In the genomic region with DNA sequence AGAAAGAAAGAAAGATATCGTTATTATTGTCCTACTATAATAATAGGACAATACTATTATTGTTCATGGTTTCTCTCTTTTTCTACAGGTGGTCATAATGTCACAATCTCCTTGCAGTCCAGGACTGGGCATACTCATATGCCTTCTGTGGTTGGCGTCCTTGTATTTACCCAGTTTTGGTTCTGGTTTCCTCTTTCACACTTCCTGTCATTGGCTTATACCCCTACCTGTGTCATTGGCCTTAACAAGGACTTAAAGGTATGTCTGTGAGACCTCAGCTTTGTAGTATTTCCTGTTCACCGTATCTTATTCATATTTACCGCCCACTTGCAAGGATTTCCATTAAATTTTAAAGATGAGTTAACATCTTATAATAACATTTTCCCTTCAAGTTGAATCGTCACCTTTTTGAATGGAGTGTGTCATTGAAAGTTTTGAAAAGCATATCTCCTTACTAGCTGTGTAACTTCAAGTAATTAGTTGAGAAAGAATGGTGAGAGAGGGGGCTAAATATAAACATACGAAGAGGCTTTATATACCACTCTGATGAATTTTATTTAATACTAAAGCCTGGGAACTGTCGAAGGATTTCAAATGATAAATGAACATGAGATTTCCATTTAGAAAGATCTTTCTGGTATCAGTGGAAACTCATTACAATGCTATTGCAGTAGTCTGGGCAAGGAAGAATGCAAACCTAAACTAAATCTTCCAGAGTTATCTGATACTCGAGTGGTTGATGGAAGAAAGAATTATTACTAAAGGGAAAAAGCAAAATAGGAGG, we compare ENCODE assay signal across 10 cellular contexts. TPM values are rescaled to one million over a fixed set of nuclear protein-coding genes. Genes with fewer than 3 reads are reported as not detected.
DNase-seq lines count a peak whose midpoint lies in the region; ATAC-seq and TF ChIP-seq lines count a peak whose summit lies in the region.
"Had no signal": no experiment of that assay in that cellular context is flagged by ENCODE, and none has a peak within 500 bp of the region (broad histone marks: within the 10 kb centered on the region; RNA-seq: fewer than 3 reads in every experiment).

No MANE protein-coding gene starts in this region.

- POLR2A ChIA-PET in SK-N-SH (lab: Yijun Ruan, JAX), result no interaction called here

- peak overlapping the region; percentile 63 for H3K4me2 ChIP-seq in SK-N-SH
- H3K4me2 ChIP-seq in hepatocyte, result no peak overlapping the region

- peak; percentile 67 for ATAC-seq in activated CD8-positive, alpha-beta memory T cell treated with anti-CD3 and anti-CD28 coated beads, Interleukin-2, amount 10 ng/mL, durations not matched to agents 7 days and 5 days
- no peak for ATAC-seq in HG03342 (IDR thresholded peaks at IDR 0.05; ENCODE audit: unreplicated experiment)
- ATAC-seq: naive thymus-derived CD4-positive, alpha-beta T cell had no signal

- TF ChIP-seq CTCF in SK-N-SH (IDR thresholded peaks at IDR 0.05) (no peak), hepatocyte (IDR thresholded peaks at IDR 0.05; ENCODE audit: poor library complexity) (no peak), thyroid gland (IDR thresholded peaks at IDR 0.05) (no peak)

- H3K36me3 Mint-ChIP-seq in activated CD8-positive, alpha-beta memory T cell treated with anti-CD3 and anti-CD28 coated beads, Interleukin-2, amount 10 ng/mL, durations not matched to agents 7 days and 5 days, result peaks cover 34% of the 10 kb centered on the region

- no peaks in the 10 kb centered on the region for H3K27me3 ChIP-seq in SK-N-SH (ENCODE audit: insufficient read depth)
- no peaks in the 10 kb centered on the region for H3K27me3 ChIP-seq in hepatocyte
- no peaks in the 10 kb centered on the region for H3K27me3 ChIP-seq in thyroid gland

- H3K9ac ChIP-seq in SK-N-SH, result peak overlapping the region; percentile 25; the same call in 1 of the 2 replicates

- CTCF ChIA-PET in activated CD8-positive, alpha-beta memory T cell treated with anti-CD3 and anti-CD28 coated beads, Interleukin-2, amount 10 ng/mL, durations not matched to agents 7 days and 5 days (lab: Charles Lee), result interaction anchor here (1.4 kb wide), 1 partner anchor 11 kb away, joined by 4 read pairs; no protein-coding TSS in a partner anchor
- CTCF ChIA-PET in SK-N-SH (lab: Yijun Ruan, JAX), result interaction anchor here (0.7 to 1.5 kb wide), 3 partner anchors 16 to 31 kb away, joined by 3 to 5 read pairs (median 3); no protein-coding TSS in a partner anchor

- TF ChIP-seq POLR2A in thyroid gland (IDR thresholded peaks at IDR 0.05), result no peak

- peaks cover 30% of the 10 kb centered on the region for H3F3A ChIP-seq in SK-N-SH (replicated peaks; ENCODE audit: insufficient read depth)

- 44% methylated on average over 8 of the region's 8 CpGs for WGBS in SK-N-SH (ENCODE audit: low lambda C conversion rate)
- WGBS in hepatocyte (ENCODE audit: low lambda C conversion rate, missing lambda C conversion rate), result 84% methylated on average over 8 of the region's 8 CpGs
- 82 to 88% methylated on average over 8 of the region's 8 CpGs for WGBS in thyroid gland, 2 donors

- H3K4me1 ChIP-seq in SK-N-SH (ENCODE audit: control insufficient read depth in 1 of 2, insufficient read depth in 2 of 2, low read depth in 1 of 2, low read length in 1 of 2), result peaks cover 6 to 21% of the 10 kb centered on the region in 2 experiments
- no peaks in the 10 kb centered on the region for H3K4me1 ChIP-seq in hepatocyte (ENCODE audit: insufficient read depth)
- H3K4me1 ChIP-seq in thyroid gland, result no peaks in the 10 kb centered on the region

- no peak overlapping the region for H3K4me3 ChIP-seq in SK-N-SH (ENCODE audit: low read depth in 2 of 2, low read length in 1 of 2)
- no peak overlapping the region for H3K4me3 ChIP-seq in hepatocyte
- no peak overlapping the region for H3K4me3 ChIP-seq in thyroid gland (replicated peaks in 1 of 3)

- H2AFZ ChIP-seq in SK-N-SH (ENCODE audit: low read depth), result no peak overlapping the region
- no peak overlapping the region for H2AFZ ChIP-seq in hepatocyte

- intact Hi-C loops in thyroid gland (cut with DNase I), result no loop called here

- no peak overlapping the region for H3K4me3 Mint-ChIP-seq in activated CD8-positive, alpha-beta memory T cell treated with anti-CD3 and anti-CD28 coated beads, Interleukin-2, amount 10 ng/mL, durations not matched to agents 7 days and 5 days
- H3K4me3 Mint-ChIP-seq: naive thymus-derived CD4-positive, alpha-beta T cell had no signal

- H3K27ac Mint-ChIP-seq in activated CD8-positive, alpha-beta memory T cell treated with anti-CD3 and anti-CD28 coated beads, Interleukin-2, amount 10 ng/mL, durations not matched to agents 7 days and 5 days, result peak overlapping the region; percentile 30

- peaks cover 19% of the 10 kb centered on the region for H3K4me1 Mint-ChIP-seq in activated CD8-positive, alpha-beta memory T cell treated with anti-CD3 and anti-CD28 coated beads, Interleukin-2, amount 10 ng/mL, durations not matched to agents 7 days and 5 days

- H3K79me2 ChIP-seq in SK-N-SH (ENCODE audit: insufficient read depth) (0 out of 2 replicates have a peak, but pooled peaks cover 4% of the 10 kb centered on the region), hepatocyte (no peaks in the 10 kb centered on the region)

- peak overlapping the region; percentile 65 to 98 for H3K27ac ChIP-seq in SK-N-SH (ENCODE audit: low read depth in 2 of 2, low read length in 1 of 2)
- H3K27ac ChIP-seq in hepatocyte, result peak overlapping the region; percentile 78
- peak overlapping the region in 2 of 3 donors; percentile 0 to 30 for H3K27ac ChIP-seq in thyroid gland

- no peak for TF ChIP-seq EP300 in SK-N-SH (IDR thresholded peaks at IDR 0.05; ENCODE audit: borderline replicate concordance in 1 of 2, low read depth in 1 of 2, low read length in 1 of 2)

- H3K9me3 ChIP-seq in SK-N-SH (no peaks in the 10 kb centered on the region), hepatocyte (ENCODE audit: low read depth) (no peaks in the 10 kb centered on the region), thyroid gland (no peaks in the 10 kb centered on the region)

- H3K9me2 ChIP-seq in SK-N-SH (no peaks in the 10 kb centered on the region), hepatocyte (replicated peaks; ENCODE audit: insufficient read depth) (no peaks in the 10 kb centered on the region)

- DNase-seq in activated CD8-positive, alpha-beta memory T cell treated with anti-CD3 and anti-CD28 coated beads, Interleukin-2, amount 10 ng/mL, durations not matched to agents 7 days and 5 days, result no peak
- no peak for DNase-seq in activated CD8-positive, alpha-beta memory T cell treated with anti-CD3 and anti-CD28 coated beads, Interleukin-2, amount 50 U/mL, for 48 hours
- no peak for DNase-seq in SK-N-SH
- no peak for DNase-seq in hepatocyte (ENCODE audit: low spot score)
- DNase-seq in thyroid gland, result no peak
- no peak for DNase-seq in mesenteric fat pad (ENCODE audit: low spot score)
- no peak for DNase-seq in NCI-H1694 (lab: John Stamatoyannopoulos, UW)
- DNase-seq: Karpas-422; naive thymus-derived CD4-positive, alpha-beta T cell had no signal

- no peak for TF ChIP-seq RAD21 in SK-N-SH (IDR thresholded peaks at IDR 0.05; ENCODE audit: low read length)

- peaks cover 32 to 48% of the 10 kb centered on the region in 2 experiments for H3K36me3 ChIP-seq in SK-N-SH (replicated peaks in 1 of 2; ENCODE audit: control insufficient read depth in 1 of 2, insufficient read depth in 2 of 2, low read length in 1 of 2)
- H3K36me3 ChIP-seq in hepatocyte (replicated peaks; ENCODE audit: insufficient read depth, low read depth), result no peaks in the 10 kb centered on the region
- peaks cover 6 to 8% of the 10 kb centered on the region in 2 donors for H3K36me3 ChIP-seq in thyroid gland

- H4K20me1 ChIP-seq in SK-N-SH (ENCODE audit: insufficient read depth) (no peaks in the 10 kb centered on the region), hepatocyte (ENCODE audit: insufficient read depth, poor library complexity, severe bottlenecking) (no peaks in the 10 kb centered on the region)

- no peaks in the 10 kb centered on the region for H3K27me3 Mint-ChIP-seq in activated CD8-positive, alpha-beta memory T cell treated with anti-CD3 and anti-CD28 coated beads, Interleukin-2, amount 10 ng/mL, durations not matched to agents 7 days and 5 days
- H3K27me3 Mint-ChIP-seq: naive thymus-derived CD4-positive, alpha-beta T cell had no signal

- no peaks in the 10 kb centered on the region for H3K9me3 Mint-ChIP-seq in activated CD8-positive, alpha-beta memory T cell treated with anti-CD3 and anti-CD28 coated beads, Interleukin-2, amount 10 ng/mL, durations not matched to agents 7 days and 5 days (ENCODE audit: low read depth)
- H3K9me3 Mint-ChIP-seq: naive thymus-derived CD4-positive, alpha-beta T cell had no signal

TF ChIP-seq in SK-N-SH, 30 proteins besides CTCF, POLR2A, EP300 and RAD21:
- TF ChIP-seq ELF1 (IDR thresholded peaks at IDR 0.05), result peak; percentile 31; the same call in 1 of the 2 replicates
- no peak for TF ChIP-seq TCF12 (IDR thresholded peaks at IDR 0.05)
- TF ChIP-seq FOXM1 (IDR thresholded peaks at IDR 0.05; ENCODE audit: low read depth), result 0 out of 2 replicates have a peak, but pooled peaks have one; percentile 51

RNA-seq across cellular contexts. Expression of gene HTR2B, which starts 36.6 kb away (rescaled TPM):
- not detected for total RNA-seq in activated CD8-positive, alpha-beta memory T cell treated with anti-CD3 and anti-CD28 coated beads, Interleukin-2, amount 10 ng/mL, durations not matched to agents 7 days and 5 days
- polyA plus RNA-seq in SK-N-SH (2012; rRNA removed), result 0.25 and 0.41 TPM in 2 replicates
- polyA plus RNA-seq in SK-N-SH (2012; cell fraction: cytosol; rRNA removed), result 0.35 and 0.46 TPM in 2 replicates
- polyA plus RNA-seq in SK-N-SH (2012; cell fraction: nucleus; rRNA removed), result 0.02 and 0.17 TPM in 2 replicates
- 0.73 and 0.80 TPM in 2 replicates for total RNA-seq in hepatocyte
- polyA plus RNA-seq in hepatocyte, result 1.1 and 1.6 TPM in 2 replicates
- 10 to 100 TPM in 1 of 4 donors, 1 to 10 TPM in 3; 2.3 to 16.8 (median 4.6) TPM for total RNA-seq in thyroid gland
- 2.2 TPM for total RNA-seq in mesenteric fat pad
- total RNA-seq: naive thymus-derived CD4-positive, alpha-beta T cell had no signal

RNA-seq across cellular contexts. Expression of gene ARMC9, which starts 37.0 kb away (rescaled TPM):
- total RNA-seq in activated CD8-positive, alpha-beta memory T cell treated with anti-CD3 and anti-CD28 coated beads, Interleukin-2, amount 10 ng/mL, durations not matched to agents 7 days and 5 days, result 1 to 10 TPM in 1 of 2 experiments, under 1 TPM in 1; 0.88 to 3.2 TPM
- polyA plus RNA-seq in SK-N-SH (2012; rRNA removed) (25.3 and 38.5 TPM in 2 replicates), hepatocyte (15.9 and 23.7 TPM in 2 replicates)
- polyA plus RNA-seq in SK-N-SH (2012; cell fraction: cytosol; rRNA removed), result 22.3 and 27.1 TPM in 2 replicates
- 44.4 and 47.1 TPM in 2 replicates for polyA plus RNA-seq in SK-N-SH (2012; cell fraction: nucleus; rRNA removed)
- total RNA-seq in hepatocyte (14.6 and 22.5 TPM in 2 replicates), thyroid gland (10 to 100 TPM; 20.3 to 30.7 (median 28.0) TPM), mesenteric fat pad (11.8 TPM)

Comparison
In these comparisons a context has a peak if more than half of its experiments do, and no peak if none do; other contexts are left out.
1. H3K27ac ChIP-seq: peak in every context shown above with its lines; median percentile 82 in SK-N-SH; 78 in hepatocyte; 15 in thyroid gland.